Comparison of ENCODE assay signal across 8 cellular contexts in the genomic region with DNA sequence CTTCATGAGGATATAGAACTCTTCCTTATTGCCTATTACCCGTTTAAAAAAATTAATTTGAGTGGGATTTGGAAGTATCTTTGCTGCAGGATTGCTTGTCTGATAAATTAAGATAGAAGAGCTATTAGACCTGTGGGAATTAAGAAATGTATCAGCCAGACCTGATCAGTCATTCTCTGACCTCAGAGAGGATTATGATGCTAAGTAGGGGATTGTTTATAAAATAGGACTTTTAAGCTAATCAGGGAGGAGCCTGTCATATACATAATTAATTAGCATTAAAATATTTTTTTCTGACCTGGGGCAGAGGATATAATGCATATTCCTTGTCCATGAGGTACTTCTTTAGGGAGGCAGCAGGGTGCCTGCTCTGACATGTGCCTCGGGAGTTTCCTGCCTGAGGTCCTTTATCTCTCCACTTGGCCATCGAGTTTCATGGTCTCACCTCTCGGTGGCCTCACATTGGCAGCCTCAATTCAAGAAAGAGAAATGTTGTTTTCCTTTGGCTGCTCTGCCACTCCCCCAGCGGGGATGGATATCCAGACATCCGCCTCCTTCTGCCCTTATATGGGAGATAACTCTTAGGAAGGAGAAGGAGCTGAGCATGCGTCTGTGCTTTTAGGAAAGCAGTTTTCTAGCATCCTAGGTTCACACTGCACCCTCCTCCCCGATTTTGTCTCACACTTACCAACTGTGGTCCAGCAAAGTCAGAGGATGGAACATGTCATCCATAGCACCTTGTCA. TPM values are rescaled to one million over a fixed set of nuclear protein-coding genes. Genes with fewer than 3 reads are reported as not detected.
A peak's percentile ranks its signal among the peaks of the same experiment; 100 is the strongest.
DNase-seq lines count a peak whose midpoint lies in the region; ATAC-seq, FAIRE-seq and TF ChIP-seq lines count a peak whose summit lies in the region.

No MANE protein-coding gene starts in this region.

- peak overlapping the region; percentile 59 for H3K4me3 ChIP-seq in bronchial epithelial cell (ENCODE audit: low read depth, low read length)
- H3K4me3 ChIP-seq in skeletal muscle cell (ENCODE audit: low read depth, low read length): peak overlapping the region; percentile 66

- H3K27ac Mint-ChIP-seq in CD4-positive, alpha-beta T cell: no peak overlapping the region

- peak overlapping the region; percentile 73 for H3K4me3 Mint-ChIP-seq in CD4-positive, alpha-beta T cell

- peaks cover 34% of the 10 kb centered on the region for H3K27me3 Mint-ChIP-seq in CD4-positive, alpha-beta T cell

- no peaks in the 10 kb centered on the region for H3K9me3 Mint-ChIP-seq in CD4-positive, alpha-beta T cell

- TF ChIP-seq CTCF in CD4-positive, alpha-beta T cell (IDR thresholded peaks at IDR 0.05): no peak
- TF ChIP-seq CTCF in bronchial epithelial cell (IDR thresholded peaks at IDR 0.05; ENCODE audit: insufficient read depth, low read length, severe bottlenecking): no peak

- no peak overlapping the region for H3K27ac ChIP-seq in CD4-positive, alpha-beta T cell (ENCODE audit: low read depth, low read length)

- no peak for FAIRE-seq in bronchial epithelial cell (lab: Jason Lieb, UNC)

- CTCF ChIA-PET in CD4-positive, alpha-beta T cell (lab: Charles Lee): interaction anchor here (1.4 kb wide), 1 partner anchor 47 kb away, joined by 3 read pairs; no protein-coding TSS in a partner anchor

- no peak for DNase-seq in CD4-positive, alpha-beta T cell
- DNase-seq in NCI-H510A (lab: John Stamatoyannopoulos, UW) (peak; percentile 59), bronchial epithelial cell (ENCODE audit: low read depth) (peak; percentile 72), iPS-NIHi11 (ENCODE audit: low spot score) (peak; percentile 79), skeletal muscle cell (ENCODE audit: low read depth) (peak; percentile 30)
- DNase-seq in activated effector memory CD4-positive, alpha-beta T cell treated with anti-CD3 and anti-CD28 coated beads, Interleukin-2, amount 50 U/mL, for 16 hours: no peak

- H3K9me3 ChIP-seq in CD4-positive, alpha-beta T cell (ENCODE audit: control insufficient read depth, low read length): no peaks in the 10 kb centered on the region

- no peak for TF ChIP-seq POLR2A in GM18505 (IDR thresholded peaks at IDR 0.05; ENCODE audit: borderline replicate concordance, extremely low read depth, insufficient read depth, insufficient read length)

- H3K4me1 Mint-ChIP-seq in CD4-positive, alpha-beta T cell (ENCODE audit: low read depth): peaks cover 10% of the 10 kb centered on the region

- H3K27me3 ChIP-seq in CD4-positive, alpha-beta T cell (ENCODE audit: control insufficient read depth, insufficient read depth, low read length): peaks cover 16% of the 10 kb centered on the region
- no peaks in the 10 kb centered on the region for H3K27me3 ChIP-seq in bronchial epithelial cell (ENCODE audit: control insufficient read depth, insufficient read depth, low read length)

- H3K36me3 Mint-ChIP-seq in CD4-positive, alpha-beta T cell (ENCODE audit: low read depth): no peaks in the 10 kb centered on the region

- no peaks in the 10 kb centered on the region for H3K36me3 ChIP-seq in bronchial epithelial cell (ENCODE audit: control insufficient read depth, insufficient read depth, low read length)

- intact Hi-C loops in CD4-positive, alpha-beta T cell (cut with DNase I, micrococcal nuclease): no loop called here

- no peak for ATAC-seq in CD4-positive, alpha-beta T cell (ENCODE audit: poor library complexity)
- ATAC-seq in HG03045 (IDR thresholded peaks at IDR 0.05; ENCODE audit: unreplicated experiment) (no peak), GM18505 (IDR thresholded peaks at IDR 0.05; ENCODE audit: unreplicated experiment) (no peak)

- POLR2A ChIA-PET in CD4-positive, alpha-beta T cell (lab: Charles Lee): interaction anchor here (1.3 kb wide), 1 partner anchor 51 kb away, joined by 5 read pairs; no protein-coding TSS in a partner anchor

RNA-seq across cellular contexts. Expression of gene DIXDC1, which starts 41.1 kb away (rescaled TPM):
- under 1 TPM; 0.78 to 0.85 TPM for total RNA-seq in CD4-positive, alpha-beta T cell
- 9.5 and 10.8 TPM in 2 replicates for total RNA-seq in bronchial epithelial cell

RNA-seq across cellular contexts. Expression of gene DLAT, which starts 47.0 kb away (rescaled TPM):
- 10 to 100 TPM; 10.7 to 10.8 TPM for total RNA-seq in CD4-positive, alpha-beta T cell
- 24.5 and 27.4 TPM in 2 replicates for total RNA-seq in bronchial epithelial cell

RNA-seq across cellular contexts. Expression of gene C11orf52, which starts 59.5 kb away (rescaled TPM):
- not detected for total RNA-seq in CD4-positive, alpha-beta T cell
- total RNA-seq in bronchial epithelial cell: 0.26 and 2.3 TPM in 2 replicates

Comparison
In these comparisons a context has a peak if more than half of its experiments do, and no peak if none do; other contexts are left out.
1. DNase-seq: peak in NCI-H510A (single experiment), bronchial epithelial cell (single experiment), iPS-NIHi11 (single experiment) and skeletal muscle cell (single experiment); none in CD4-positive, alpha-beta T cell (0 of 10) and activated effector memory CD4-positive, alpha-beta T cell treated with anti-CD3 and anti-CD28 coated beads, Interleukin-2, amount 50 U/mL, for 16 hours (single experiment).